ENCODE assay signal across 1 cellular context in the genomic region with DNA sequence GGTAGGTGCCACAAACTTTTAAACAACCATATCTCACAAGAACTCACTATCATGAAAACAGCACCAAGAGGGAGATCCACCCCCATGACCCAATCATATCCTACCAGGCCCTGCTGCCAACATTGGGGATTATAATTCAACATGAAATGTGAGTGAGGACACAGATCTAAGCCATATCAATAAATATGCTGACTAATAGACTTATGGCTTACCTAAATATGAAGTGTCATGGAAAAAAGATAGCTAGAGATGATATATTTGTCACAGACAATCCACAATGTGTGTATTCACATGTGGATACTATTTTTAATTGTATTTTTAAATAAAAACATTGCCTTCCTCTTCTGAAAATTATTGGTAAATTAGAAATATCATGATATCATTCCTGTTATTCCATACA.
TF ChIP-seq lines count a peak whose summit lies in the region.

No MANE protein-coding gene starts in this region.

TF ChIP-seq in GM23338, 12 proteins besides CTCF, POLR2A, EP300 and RAD21 (continued from another document):
- TF ChIP-seq ZNF462 (CRISPR knock-in tag; IDR thresholded peaks at IDR 0.05) (no peak), JUNB (IDR thresholded peaks at IDR 0.05; ENCODE audit: unreplicated experiment) (no peak), EZH2phosphoT487 (IDR thresholded peaks at IDR 0.05; ENCODE audit: unreplicated experiment) (no peak), CREB1 (CRISPR knock-in tag; IDR thresholded peaks at IDR 0.05; ENCODE audit: low read depth) (no peak), REST (IDR thresholded peaks at IDR 0.05; ENCODE audit: unreplicated experiment) (no peak), ZNF331 (CRISPR knock-in tag; IDR thresholded peaks at IDR 0.05; ENCODE audit: low read depth) (no peak), ZNF114 (CRISPR knock-in tag; IDR thresholded peaks at IDR 0.05) (no peak)
